Comparison of ENCODE assay signal across 2 cellular contexts in the genomic region with DNA sequence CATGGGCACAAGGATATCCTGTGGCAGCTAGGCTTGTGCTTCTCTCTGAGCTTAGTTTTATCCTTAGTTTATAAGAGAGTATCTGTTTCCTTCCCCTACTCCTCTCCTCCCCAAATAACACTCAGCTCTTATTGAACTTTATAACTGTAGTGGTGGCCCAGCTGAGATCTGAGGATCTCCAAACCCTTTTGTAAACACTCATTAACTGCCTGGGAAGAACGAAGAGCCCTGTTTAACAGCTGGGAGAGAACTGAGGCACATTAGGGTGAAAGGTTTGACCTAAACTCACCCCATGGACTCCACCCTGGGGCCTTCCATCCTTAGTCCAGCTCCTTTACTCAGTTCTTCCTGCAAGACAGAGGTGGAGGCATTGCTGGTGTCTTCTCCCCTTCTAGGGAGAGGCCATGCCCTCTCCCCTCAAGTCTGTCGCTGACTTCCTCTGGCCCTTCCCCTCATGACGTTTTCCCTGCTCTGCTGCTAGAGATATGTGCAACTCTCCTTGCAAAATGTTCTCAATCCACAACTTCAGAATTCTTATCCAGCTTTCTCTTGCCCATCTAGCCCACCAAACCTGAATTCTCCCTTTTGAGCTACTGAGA.
TF ChIP-seq lines count a peak whose summit lies in the region.

No MANE protein-coding gene starts in this region.

TF ChIP-seq in SK-N-SH, 30 proteins besides CTCF, POLR2A, EP300 and RAD21:
- TF ChIP-seq YY1 (IDR thresholded peaks at IDR 0.05; ENCODE audit: low read depth): no peak

TF ChIP-seq in SK-N-SH treated with all-trans-retinoic acid at 6 μM for 48 hours, 23 proteins besides CTCF, POLR2A, EP300 and RAD21:
- no peak for TF ChIP-seq POU6F1 (CRISPR knock-in tag; IDR thresholded peaks at IDR 0.05; ENCODE audit: borderline replicate concordance, low read depth)
- TF ChIP-seq PPARA (CRISPR knock-in tag; IDR thresholded peaks at IDR 0.05; ENCODE audit: borderline replicate concordance): no peak
- TF ChIP-seq, protein P1, sequence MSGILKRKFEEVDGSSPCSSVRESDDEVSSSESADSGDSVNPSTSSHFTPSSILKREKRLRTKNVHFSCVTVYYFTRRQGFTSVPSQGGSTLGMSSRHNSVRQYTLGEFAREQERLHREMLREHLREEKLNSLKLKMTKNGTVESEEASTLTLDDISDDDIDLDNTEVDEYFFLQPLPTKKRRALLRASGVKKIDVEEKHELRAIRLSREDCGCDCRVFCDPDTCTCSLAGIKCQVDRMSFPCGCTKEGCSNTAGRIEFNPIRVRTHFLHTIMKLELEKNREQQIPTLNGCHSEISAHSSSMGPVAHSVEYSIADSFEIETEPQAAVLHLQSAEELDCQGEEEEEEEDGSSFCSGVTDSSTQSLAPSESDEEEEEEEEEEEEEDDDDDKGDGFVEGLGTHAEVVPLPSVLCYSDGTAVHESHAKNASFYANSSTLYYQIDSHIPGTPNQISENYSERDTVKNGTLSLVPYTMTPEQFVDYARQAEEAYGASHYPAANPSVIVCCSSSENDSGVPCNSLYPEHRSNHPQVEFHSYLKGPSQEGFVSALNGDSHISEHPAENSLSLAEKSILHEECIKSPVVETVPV (CRISPR knock-in tag; IDR thresholded peaks at IDR 0.05): no peak
- no peak for TF ChIP-seq ESRRG (CRISPR knock-in tag; IDR thresholded peaks at IDR 0.05)
- no peak for TF ChIP-seq ARNTL (CRISPR knock-in tag; IDR thresholded peaks at IDR 0.05; ENCODE audit: borderline replicate concordance, low read depth)
- TF ChIP-seq ZNF8 (CRISPR knock-in tag; IDR thresholded peaks at IDR 0.05): no peak
- TF ChIP-seq RARB (CRISPR knock-in tag; IDR thresholded peaks at IDR 0.05): no peak
- TF ChIP-seq CSDC2 (CRISPR knock-in tag; IDR thresholded peaks at IDR 0.05): no peak
